In the genomic region with DNA sequence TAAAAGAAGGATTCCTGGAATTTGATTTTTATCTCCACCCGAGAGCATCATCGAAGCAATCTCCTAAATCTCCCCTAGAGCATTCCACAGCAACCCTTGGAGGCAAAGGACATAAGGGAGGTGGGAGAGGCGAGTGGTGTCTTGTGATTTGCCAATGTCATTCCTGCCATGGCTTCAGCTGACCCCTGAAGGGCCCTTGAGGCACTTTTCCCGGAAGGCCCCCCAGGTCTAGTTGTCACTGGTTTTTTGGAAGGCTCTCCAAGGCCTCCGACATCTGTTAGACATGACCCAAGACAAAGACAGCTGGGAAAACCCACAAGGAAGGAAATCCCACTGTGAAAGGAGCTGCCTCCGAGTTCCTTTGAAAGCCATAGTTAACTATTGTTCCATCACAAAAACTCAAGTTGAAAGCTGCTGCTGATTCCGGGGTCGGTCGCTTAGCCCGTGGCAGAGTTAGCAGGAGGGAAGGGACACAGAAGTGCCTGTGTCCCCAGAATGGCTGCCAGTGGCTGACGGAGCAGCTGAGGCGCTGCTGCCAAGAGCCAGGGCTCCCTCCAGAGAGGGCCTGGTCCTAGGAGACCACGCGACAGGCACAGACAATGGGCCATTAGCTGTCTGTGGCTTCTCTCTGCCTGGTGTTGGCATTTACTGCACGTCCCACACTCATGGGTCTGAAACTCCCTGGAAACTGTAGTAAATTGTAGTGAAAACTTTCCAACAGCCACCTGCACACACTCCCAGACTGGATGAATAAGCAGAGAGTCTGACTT, we compare ENCODE assay signal across 15 cellular contexts. TPM values are rescaled to one million over a fixed set of nuclear protein-coding genes. Genes with fewer than 3 reads are reported as not detected.
DNase-seq lines count a peak whose midpoint lies in the region; ATAC-seq and TF ChIP-seq lines count a peak whose summit lies in the region.
"Had no signal": no experiment of that assay in that cellular context is flagged by ENCODE, and none has a peak within 500 bp of the region (broad histone marks: within the 10 kb centered on the region; RNA-seq: fewer than 3 reads in every experiment).

No MANE protein-coding gene starts in this region.

- H3K36me3 ChIP-seq in SJCRH30 (no peaks in the 10 kb centered on the region), heart left ventricle (no peaks in the 10 kb centered on the region), neuron (ENCODE audit: insufficient read depth, low read length) (no peaks in the 10 kb centered on the region)
- H3K36me3 ChIP-seq: lower lobe of right lung, uterus had no signal

- H3K4me3 ChIP-seq in SJCRH30 (peak overlapping the region; percentile 29), heart left ventricle (no peak overlapping the region), neuron (ENCODE audit: low read length) (peak overlapping the region; percentile 21)
- H3K4me3 ChIP-seq: lower lobe of right lung, uterus had no signal

- peak; percentile 80 to 91 (median 84) for ATAC-seq in heart left ventricle
- no peak for ATAC-seq in HG02571 (IDR thresholded peaks at IDR 0.05; ENCODE audit: unreplicated experiment)
- ATAC-seq: lower lobe of right lung; stimulated activated naive B cell treated with anti-CD40 and anti-IgM and Interleukin-4, amounts not matched to agents 10 μg/mL and 1 μg/mL and 100 μg/mL, for 72 hours had no signal

- H3K27me3 ChIP-seq in SJCRH30 (no peaks in the 10 kb centered on the region), heart left ventricle (no peaks in the 10 kb centered on the region), neuron (ENCODE audit: insufficient read depth, low read length) (peaks cover 12% of the 10 kb centered on the region)
- H3K27me3 ChIP-seq: uterus had no signal

- H2AFZ ChIP-seq in neuron (ENCODE audit: low read depth, low read length): peak overlapping the region; percentile 10

- no peak for TF ChIP-seq POLR2A in heart left ventricle (IDR thresholded peaks at IDR 0.05)

- H3K4me1 ChIP-seq in SJCRH30: peaks cover 24% of the 10 kb centered on the region
- peaks cover 0 to 29% (median 13%) of the 10 kb centered on the region in 12 donors for H3K4me1 ChIP-seq in heart left ventricle
- peaks cover 12% of the 10 kb centered on the region for H3K4me1 ChIP-seq in neuron (ENCODE audit: insufficient read depth, low read length)
- H3K4me1 ChIP-seq: lower lobe of right lung, uterus had no signal

- DNase-seq in EH (ENCODE audit: low read depth) (peak; percentile 53), SJCRH30 (peak; percentile 44 to 66), heart left ventricle (peak; percentile 32 to 61 (median 57)), DMS79 treated with DMSO at 0.1 percent for 48 hours (lab: John Stamatoyannopoulos, UW) (no peak)
- DNase-seq in activated effector memory CD4-positive, alpha-beta T cell treated with anti-CD3 and anti-CD28 coated beads, Interleukin-2, amount 50 U/mL, for 16 hours: no peak
- DNase-seq in stimulated activated CD4-positive, alpha-beta T cell treated with anti-CD3 and anti-CD28 coated beads, Interleukin-4, amount 100 ng/mL, for 4 hours: no peak
- DNase-seq: activated gamma-delta T cell treated with Interleukin-2 at 50 U/mL for 16 hours; lower lobe of right lung; NCI-H526 treated with DMSO at 0.1 percent for 48 hours; SIG-M5; stimulated activated CD4-positive, alpha-beta T cell treated with anti-CD3 and anti-CD28 coated beads, Interleukin-4, amount 100 ng/mL, for 1 hour; stimulated activated naive B cell treated with anti-CD40 and anti-IgM and Interleukin-4, amounts not matched to agents 10 μg/mL and 1 μg/mL and 100 μg/mL, for 72 hours; uterus had no signal

- no peaks in the 10 kb centered on the region for H3K9me3 ChIP-seq in SJCRH30 (replicated peaks)
- H3K9me3 ChIP-seq in heart left ventricle: no peaks in the 10 kb centered on the region
- H3K9me3 ChIP-seq in neuron (ENCODE audit: low read length): peaks cover 1% of the 10 kb centered on the region
- H3K9me3 ChIP-seq: lower lobe of right lung, uterus had no signal

- 34 to 41% (median 38%) methylated on average over 13 to 15 of the region's 15 CpGs for WGBS in heart left ventricle, 4 donors

- intact Hi-C loops in heart left ventricle (cut with DNase I): no loop called here

- H3K27ac ChIP-seq in SJCRH30 (peak overlapping the region; percentile 73), heart left ventricle (peak overlapping the region in 10 of 12 donors; percentile 20 to 69 (median 40))
- H3K27ac ChIP-seq: lower lobe of right lung, uterus had no signal

- no peak for TF ChIP-seq CTCF in heart left ventricle (IDR thresholded peaks at IDR 0.05)

RNA-seq across cellular contexts. Expression of gene TRIO, which starts 24.4 kb away (rescaled TPM):
- total RNA-seq in SJCRH30 (2014; rRNA removed; shearing (Covaris generic)): 67.9 and 82.9 TPM in 2 replicates
- total RNA-seq in heart left ventricle: 10 to 100 TPM; 45.4 to 99.1 (median 63.2) TPM
- 10 to 100 TPM; 35.2 to 50.9 TPM for polyA plus RNA-seq in heart left ventricle

Comparison
In these comparisons a context has a peak if more than half of its experiments do, and no peak if none do; other contexts are left out.
1. DNase-seq: peak in EH (single experiment), SJCRH30 (2 of 2) and heart left ventricle (5 of 5); none in activated effector memory CD4-positive, alpha-beta T cell treated with anti-CD3 and anti-CD28 coated beads, Interleukin-2, amount 50 U/mL, for 16 hours (single experiment), stimulated activated CD4-positive, alpha-beta T cell treated with anti-CD3 and anti-CD28 coated beads, Interleukin-4, amount 100 ng/mL, for 4 hours (0 of 2) and DMS79 treated with DMSO at 0.1 percent for 48 hours (single experiment).
2. H3K4me3 ChIP-seq: peak in SJCRH30 (single experiment) and neuron (single experiment); none in heart left ventricle (0 of 12).